ENCODE assay signal across 13 cellular contexts in the genomic region with DNA sequence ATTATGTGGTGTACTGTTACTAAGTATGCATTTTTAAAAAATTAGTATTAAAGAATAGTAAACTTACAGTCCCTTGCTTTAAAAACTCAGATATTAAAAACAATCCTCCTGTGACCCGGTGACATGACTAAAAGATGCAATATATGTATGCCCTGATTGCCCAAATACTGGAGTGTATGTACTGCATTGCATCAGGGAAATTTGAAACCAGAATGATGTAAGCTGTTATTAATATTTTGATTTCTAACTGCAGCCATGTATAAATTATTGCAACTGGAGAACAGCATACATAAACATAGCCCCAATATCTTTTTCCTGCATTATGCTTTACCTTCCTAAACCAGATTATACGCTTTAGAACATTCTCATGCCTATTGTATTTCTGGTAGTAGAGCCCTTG. TPM values are rescaled to one million over a fixed set of nuclear protein-coding genes. Genes with fewer than 3 reads are reported as not detected.
DNase-seq lines count a peak whose midpoint lies in the region; ATAC-seq, FAIRE-seq and TF ChIP-seq lines count a peak whose summit lies in the region.
"Had no signal": no experiment of that assay in that cellular context is flagged by ENCODE, and none has a peak within 500 bp of the region (broad histone marks: within the 10 kb centered on the region; RNA-seq: fewer than 3 reads in every experiment).

No MANE protein-coding gene starts in this region.

- H3K27ac ChIP-seq in subcutaneous abdominal adipose tissue (ENCODE audit: low read depth, low read length), result peak overlapping the region; percentile 41
- no peak overlapping the region for H3K27ac ChIP-seq in small intestine (ENCODE audit: low read depth in 1 of 2, low read length in 1 of 2)

- FAIRE-seq in small intestine (lab: Jason Lieb, UNC), result no peak

- no peak for TF ChIP-seq CTCF in fibroblast of mammary gland (conservative IDR thresholded peaks at IDR 0.05; ENCODE audit: control insufficient read depth, insufficient read depth, low read depth, low read length)

- peaks cover 45% of the 10 kb centered on the region for H3K4me1 Mint-ChIP-seq in activated naive CD4-positive, alpha-beta T cell treated with anti-CD3 and anti-CD28 coated beads, Interleukin-2, amount 50 U/mL, for 24 hours

- no peak for ATAC-seq in GM18520 (IDR thresholded peaks at IDR 0.05; ENCODE audit: unreplicated experiment)
- ATAC-seq: activated CD4-positive, CD25-positive, alpha-beta regulatory T cell treated with anti-CD3 and anti-CD28 coated beads, Interleukin-2, amount 50 U/mL, for 24 hours; heart right ventricle had no signal

- WGBS in small intestine, 3 donors, result 85 to 94% (median 86%) methylated on average over 2 of the region's 2 CpGs

- H3K36me3 Mint-ChIP-seq in activated naive CD4-positive, alpha-beta T cell treated with anti-CD3 and anti-CD28 coated beads, Interleukin-2, amount 50 U/mL, for 24 hours, result peaks cover 12% of the 10 kb centered on the region

- H3K4me1 ChIP-seq in subcutaneous abdominal adipose tissue (ENCODE audit: control insufficient read depth in 5 of 5, insufficient read depth in 5 of 5, low read length in 5 of 5), result peaks cover 0 to 49% (median 34%) of the 10 kb centered on the region in 5 donors
- H3K4me1 ChIP-seq in small intestine (ENCODE audit: control insufficient read depth in 2 of 2, insufficient read depth in 1 of 2, low read depth in 1 of 2, low read length in 1 of 2), result no peaks in the 10 kb centered on the region

- H3K4me3 ChIP-seq in fibroblast of mammary gland (ENCODE audit: control insufficient read depth, low read depth, low read length), result no peak overlapping the region
- no peak overlapping the region for H3K4me3 ChIP-seq in subcutaneous abdominal adipose tissue (ENCODE audit: low read depth in 1 of 5, low read length in 5 of 5)
- H3K4me3 ChIP-seq in small intestine (ENCODE audit: low read depth in 1 of 2, low read length in 2 of 2), result no peak overlapping the region
- H3K4me3 ChIP-seq: heart right ventricle, testis had no signal

- H3K4me3 Mint-ChIP-seq in activated naive CD4-positive, alpha-beta T cell treated with anti-CD3 and anti-CD28 coated beads, Interleukin-2, amount 50 U/mL, for 24 hours, result peak overlapping the region; percentile 47
- H3K4me3 Mint-ChIP-seq: H9 had no signal

- no peak for DNase-seq in activated naive CD4-positive, alpha-beta T cell (lab: John Stamatoyannopoulos, UW)
- DNase-seq in SW480 (ENCODE audit: low spot score) (peak; percentile 36), fibroblast of mammary gland (ENCODE audit: low read depth) (peak; percentile 67), NCI-H1930 (lab: John Stamatoyannopoulos, UW) (no peak), small intestine (no peak)
- DNase-seq: DND-41, H9, heart right ventricle, testis had no signal

- H3K9me3 Mint-ChIP-seq in activated naive CD4-positive, alpha-beta T cell treated with anti-CD3 and anti-CD28 coated beads, Interleukin-2, amount 50 U/mL, for 24 hours, result no peaks in the 10 kb centered on the region
- H3K9me3 Mint-ChIP-seq: H9 had no signal

- H3K9me3 ChIP-seq in subcutaneous abdominal adipose tissue (ENCODE audit: control insufficient read depth in 5 of 5, low read length in 5 of 5) (no peaks in the 10 kb centered on the region), small intestine (ENCODE audit: control insufficient read depth, low read depth) (no peaks in the 10 kb centered on the region)
- H3K9me3 ChIP-seq: heart right ventricle, testis had no signal

- H3K27me3 ChIP-seq in subcutaneous abdominal adipose tissue (ENCODE audit: control insufficient read depth in 5 of 5, insufficient read depth in 4 of 5, low read length in 5 of 5), result no peaks in the 10 kb centered on the region
- no peaks in the 10 kb centered on the region for H3K27me3 ChIP-seq in small intestine (ENCODE audit: control insufficient read depth in 2 of 2, insufficient read depth in 2 of 2, low read length in 2 of 2)
- H3K27me3 ChIP-seq: heart right ventricle, testis had no signal

- H3K36me3 ChIP-seq in subcutaneous abdominal adipose tissue (ENCODE audit: control insufficient read depth in 5 of 5, insufficient read depth in 5 of 5, low read length in 5 of 5) (peaks cover 1 to 11% (median 4%) of the 10 kb centered on the region in 5 donors), small intestine (ENCODE audit: control insufficient read depth in 2 of 2, insufficient read depth in 2 of 2, low read length in 2 of 2) (peaks cover 0 to 3% of the 10 kb centered on the region in 2 donors)

- no peaks in the 10 kb centered on the region for H3K27me3 Mint-ChIP-seq in activated naive CD4-positive, alpha-beta T cell treated with anti-CD3 and anti-CD28 coated beads, Interleukin-2, amount 50 U/mL, for 24 hours

- H3K9ac ChIP-seq in subcutaneous abdominal adipose tissue (ENCODE audit: low read length in 5 of 5), result no peak overlapping the region

- peak overlapping the region; percentile 86 for H3K27ac Mint-ChIP-seq in activated naive CD4-positive, alpha-beta T cell treated with anti-CD3 and anti-CD28 coated beads, Interleukin-2, amount 50 U/mL, for 24 hours
- H3K27ac Mint-ChIP-seq: H9 had no signal

RNA-seq across cellular contexts. Expression of gene HSPA8, which starts 3.7 kb away (rescaled TPM):
- polyA plus RNA-seq in small intestine, result 100 to 1,000 TPM; 389 to 590 (median 518) TPM

Comparison
In these comparisons a context has a peak if more than half of its experiments do, and no peak if none do; other contexts are left out.
1. DNase-seq: peak in SW480 (single experiment) and fibroblast of mammary gland (single experiment); none in activated naive CD4-positive, alpha-beta T cell (0 of 4), NCI-H1930 (0 of 2) and small intestine (single experiment).